Comparison of ENCODE assay signal across 8 cellular contexts in the genomic region with DNA sequence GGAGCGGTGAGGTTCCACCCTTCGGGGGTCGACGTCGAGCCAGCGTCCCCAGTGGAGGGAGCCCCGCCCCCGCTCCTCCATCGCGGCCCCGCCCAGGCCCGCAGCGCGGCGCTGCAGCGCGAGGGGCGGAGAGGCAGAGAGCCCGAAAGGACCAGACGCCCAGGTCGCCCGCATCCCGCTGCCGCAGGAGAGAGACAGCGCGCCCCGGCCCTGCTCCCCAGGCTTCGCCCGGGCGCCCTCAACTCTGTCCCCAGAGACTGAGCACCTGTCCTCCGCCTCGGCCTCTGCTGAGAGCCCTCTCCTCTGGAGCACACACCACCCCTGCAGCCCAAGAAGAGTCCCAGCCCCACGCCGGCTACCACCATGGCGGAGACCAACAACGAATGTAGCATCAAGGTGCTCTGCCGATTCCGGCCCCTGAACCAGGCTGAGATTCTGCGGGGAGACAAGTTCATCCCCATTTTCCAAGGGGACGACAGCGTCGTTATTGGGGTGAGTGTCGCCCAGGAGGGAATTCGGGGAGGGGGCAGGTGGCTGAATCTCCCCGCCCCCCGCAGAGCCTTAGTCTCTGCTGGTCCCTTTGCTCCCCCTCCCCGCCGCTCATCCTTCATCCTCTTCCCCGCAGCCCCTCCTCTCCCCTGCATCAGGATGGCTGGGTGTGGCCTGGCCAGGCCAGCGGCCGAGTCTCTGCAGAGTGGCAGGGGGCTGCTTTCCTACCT. TPM values are rescaled to one million over a fixed set of nuclear protein-coding genes. Genes with fewer than 3 reads are reported as not detected.
DNase-seq lines count a peak whose midpoint lies in the region; ATAC-seq and TF ChIP-seq lines count a peak whose summit lies in the region.

A gene (plus strand): TSS at position 136 of the 719 bp plus-strand sequence. CDS start 228 bp downstream, at position 364.

- H3K4me3 ChIP-seq in AG09309 (ENCODE audit: control insufficient read depth, low read depth, low read length), result peak within 1 kb of the TSS; percentile 59
- H3K4me3 ChIP-seq in H7 (ENCODE audit: insufficient read depth, low read depth, low read length), result peak within 1 kb of the TSS; percentile 72

- DNase-seq in AG09309 (ENCODE audit: low read depth), result no peak
- DNase-seq in H7, result peak; percentile 97
- peak; percentile 29 to 51 (median 40) for DNase-seq in T-helper 1 cell
- DNase-seq in astrocyte of the hippocampus (ENCODE audit: low read depth, low spot score), result peak; percentile 62
- peak; percentile 82 for DNase-seq in islet precursor cell
- peak; percentile 52 to 59 for DNase-seq in stimulated activated CD4-positive, alpha-beta T cell treated with anti-CD3 and anti-CD28 coated beads, Interleukin-2, amount 100 ng/mL, for 48 hours
- no peak for DNase-seq in AML-193 (lab: John Stamatoyannopoulos, UW)

- peaks cover 36% of the 10 kb centered on the region for H3K27me3 ChIP-seq in H7 (ENCODE audit: control insufficient read depth, insufficient read depth, low read length)

- ATAC-seq in HG03175 (IDR thresholded peaks at IDR 0.05; ENCODE audit: unreplicated experiment), result no peak

- no peak for TF ChIP-seq CTCF in AG09309 (IDR thresholded peaks at IDR 0.05; ENCODE audit: control insufficient read depth, insufficient read depth, low read depth, low read length, missing control alignments)

- H3K36me3 ChIP-seq in H7 (replicated peaks; ENCODE audit: control insufficient read depth, insufficient read depth, low read length), result 0 out of 2 replicates have a peak, but pooled peaks cover 1% of the 10 kb centered on the region

RNA-seq across cellular contexts. Expression of the gene that starts here (rescaled TPM):
- total RNA-seq in H7 (2014; rRNA removed; shearing (Covaris generic)), result 1.0 and 1.3 TPM in 2 replicates

Comparison
In these comparisons a context has a peak if more than half of its experiments do, and no peak if none do; other contexts are left out.
1. DNase-seq: peak in H7 (single experiment), T-helper 1 cell (5 of 5), astrocyte of the hippocampus (single experiment), islet precursor cell (single experiment) and stimulated activated CD4-positive, alpha-beta T cell treated with anti-CD3 and anti-CD28 coated beads, Interleukin-2, amount 100 ng/mL, for 48 hours (2 of 2); none in AG09309 (single experiment) and AML-193 (0 of 2).